8 cellular contexts compared by ENCODE assay signal in the genomic region with DNA sequence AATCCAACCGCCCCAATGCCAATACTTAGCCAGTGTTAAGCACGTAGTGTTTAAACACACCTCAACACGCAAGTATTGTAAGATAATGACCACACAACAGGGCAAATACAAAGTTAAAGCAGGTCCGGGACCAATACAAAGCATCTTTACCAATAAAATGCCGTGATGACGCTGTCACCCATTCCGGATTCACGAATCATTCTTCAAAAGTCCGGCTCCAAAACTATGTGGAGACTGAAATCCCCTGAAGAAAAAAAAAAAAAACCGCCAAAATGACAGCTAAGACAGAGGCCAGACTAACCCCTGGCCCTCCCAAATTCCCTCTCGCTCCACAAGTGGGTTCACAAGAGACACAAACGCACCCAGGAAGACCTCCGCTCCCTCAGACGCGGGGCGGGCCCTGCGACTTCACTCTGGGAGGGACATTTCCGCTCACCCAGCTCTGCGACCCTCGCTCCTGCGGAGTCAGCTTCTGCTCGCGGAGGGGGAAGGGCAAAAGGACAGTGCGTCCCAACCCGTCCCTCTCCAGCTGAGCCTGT. TPM values are rescaled to one million over a fixed set of nuclear protein-coding genes. Genes with fewer than 3 reads are reported as not detected.
DNase-seq lines count a peak whose midpoint lies in the region; ATAC-seq, FAIRE-seq and TF ChIP-seq lines count a peak whose summit lies in the region.

No MANE protein-coding gene starts in this region.

- CTCF ChIA-PET in HepG2 (lab: Yijun Ruan, JAX; ENCODE audit: low intra/inter-chr PET ratio, low total read pairs): interaction anchor here (1.0 kb wide), 1 partner anchor 133 kb away, joined by 3 read pairs; no protein-coding TSS in a partner anchor

- peak overlapping the region; percentile 79 for H3K4me2 ChIP-seq in HepG2 (ENCODE audit: low read depth, low read length)

- no peak for FAIRE-seq in HepG2 (lab: Jason Lieb, UNC)
- no peak for FAIRE-seq in GM19239 (lab: Jason Lieb, UNC)

- ATAC-seq in GM19025 (IDR thresholded peaks at IDR 0.05; ENCODE audit: low read depth, unreplicated experiment) (peak; percentile 41), HG03139 (IDR thresholded peaks at IDR 0.05; ENCODE audit: unreplicated experiment) (peak; percentile 35), HepG2 (peak; percentile 81)

- no peaks in the 10 kb centered on the region for H3K9me3 Mint-ChIP-seq in type B pancreatic cell

- no peaks in the 10 kb centered on the region for H3K27me3 Mint-ChIP-seq in type B pancreatic cell

- TF ChIP-seq EP300 in HepG2 (IDR thresholded peaks at IDR 0.05; ENCODE audit: low read depth in 2 of 2, low read length in 2 of 2): no peak
- TF ChIP-seq EP300 in HepG2 (CRISPR knock-in tag; IDR thresholded peaks at IDR 0.05; ENCODE audit: borderline replicate concordance): no peak

- no peak for TF ChIP-seq CTCF in adrenal gland (IDR thresholded peaks at IDR 0.05)
- TF ChIP-seq CTCF in HepG2 (CRISPR knock-in tag; IDR thresholded peaks at IDR 0.05): no peak
- TF ChIP-seq CTCF in type B pancreatic cell (conservative IDR thresholded peaks at IDR 0.05): no peak

- H4K20me1 ChIP-seq in HepG2 (ENCODE audit: insufficient read depth, low read length): no peaks in the 10 kb centered on the region

- WGBS in adrenal gland, 4 donors: 0 to 1% (median 0%) methylated on average over 15 to 25 of the region's 25 CpGs
- 1% methylated on average over 12 of the region's 25 CpGs for WGBS in HepG2 (ENCODE audit: low lambda C conversion rate)

- peak overlapping the region; percentile 99 for H3K27ac Mint-ChIP-seq in type B pancreatic cell

- TF ChIP-seq RAD21 in HepG2 (CRISPR knock-in tag; IDR thresholded peaks at IDR 0.05): no peak

- POLR2A ChIA-PET in HepG2 (lab: Yijun Ruan, JAX): interaction anchor here (0.8 to 3.2 kb wide), 4 partner anchors 30 to 347 kb away, joined by 3 to 20 read pairs (median 6); partner anchors contain the start of genes GAS5, KLHL20, PRDX6 and ZBTB37

- DNase-seq in adrenal gland: no peak
- peak; percentile 2 for DNase-seq in HepG2 (ENCODE audit: low spot score)
- DNase-seq in type B pancreatic cell (ENCODE audit: extremely low spot score, unreplicated experiment): no peak
- no peak for DNase-seq in stimulated activated CD4-positive, alpha-beta T cell treated with anti-CD3 and anti-CD28 coated beads, Interleukin-2, amount 100 ng/mL, for 24 hours
- DNase-seq in GM19239 (ENCODE audit: insufficient read length, low spot score): no peak

- peak overlapping the region; percentile 87 for H3K9ac ChIP-seq in HepG2 (ENCODE audit: insufficient read depth, low read depth, low read length)

- H3K36me3 Mint-ChIP-seq in type B pancreatic cell: peaks cover 7% of the 10 kb centered on the region

- H3K4me1 ChIP-seq in ACC112 (ENCODE audit: control insufficient read depth, insufficient read depth, low read length, unreplicated experiment) (peaks cover 40% of the 10 kb centered on the region), adrenal gland (replicated peaks in 1 of 2) (peaks cover 4 to 7% of the 10 kb centered on the region in 2 donors), HepG2 (ENCODE audit: insufficient read depth, low read length) (peaks cover 45% of the 10 kb centered on the region)

- H3K27ac ChIP-seq in ACC112 (ENCODE audit: low read depth, low read length) (peak overlapping the region; percentile 97), adrenal gland (peak overlapping the region in 4 of 5 donors; percentile 73 to 96 (median 94)), HepG2 (ENCODE audit: extremely low read length, insufficient read depth, low read length) (peak overlapping the region; percentile 89)

- peaks cover 24% of the 10 kb centered on the region for H3K4me1 Mint-ChIP-seq in type B pancreatic cell (ENCODE audit: unreplicated experiment)

- TSS peak; percentile 65 for BruUV-seq in HepG2 (replicated peaks; lab: Mats Ljungman, UMichigan)

- H3K27me3 ChIP-seq in ACC112 (ENCODE audit: insufficient read depth, low read length): no peaks in the 10 kb centered on the region
- no peaks in the 10 kb centered on the region for H3K27me3 ChIP-seq in adrenal gland
- no peaks in the 10 kb centered on the region; a peak in 1 of 5 replicates for H3K27me3 ChIP-seq in HepG2 (ENCODE audit: control insufficient read depth in 1 of 2, insufficient read depth in 2 of 2, low read length in 2 of 2)

- H3K4me3 Mint-ChIP-seq in type B pancreatic cell: peak overlapping the region; percentile 96

- H3K4me3 ChIP-seq in ACC112 (ENCODE audit: low read depth, low read length): peak overlapping the region; percentile 92
- H3K4me3 ChIP-seq in adrenal gland: peak overlapping the region; percentile 24 to 70 (median 40)
- peak overlapping the region; percentile 69 to 99 (median 80) for H3K4me3 ChIP-seq in HepG2 (replicated peaks in 1 of 3; ENCODE audit: insufficient read depth in 1 of 3, low read depth in 2 of 3, low read length in 3 of 3)

- in situ Hi-C loops in HepG2 (cut with HindIII; ENCODE audit: extremely low pct_ligation_motif_present, low pct_unique_long_range_greater_than_20kb): loop anchor here (5.0 to 10.0 kb wide), 2 partner anchors 109 to 402 kb away; partner anchors contain the start of gene KLHL20

- H3K36me3 ChIP-seq in ACC112 (ENCODE audit: insufficient read depth, low read length) (peaks cover 3% of the 10 kb centered on the region), adrenal gland (replicated peaks in 1 of 2) (no peaks in the 10 kb centered on the region), HepG2 (replicated peaks in 1 of 2; ENCODE audit: control insufficient read depth in 1 of 2, insufficient read depth in 2 of 2, low read length in 2 of 2) (no peaks in the 10 kb centered on the region)

- no peaks in the 10 kb centered on the region for H3K9me3 ChIP-seq in adrenal gland (replicated peaks in 1 of 3)
- no peaks in the 10 kb centered on the region for H3K9me3 ChIP-seq in HepG2 (ENCODE audit: low read length)

- peaks cover 60% of the 10 kb centered on the region for H3K79me2 ChIP-seq in ACC112 (ENCODE audit: control insufficient read depth, insufficient read depth, low read length, unreplicated experiment)
- H3K79me2 ChIP-seq in HepG2 (ENCODE audit: insufficient read depth, low read length): peaks cover 40% of the 10 kb centered on the region

- no peak for TF ChIP-seq POLR2A in adrenal gland (IDR thresholded peaks at IDR 0.05)
- no peak; a peak in 1 of 4 replicates for TF ChIP-seq POLR2A in HepG2 (IDR thresholded peaks at IDR 0.05; ENCODE audit: insufficient read depth in 1 of 2, low read depth in 2 of 2, low read length in 2 of 2)

- intact Hi-C loops in adrenal gland (cut with DNase I) (loop anchor here (5.0 to 10.0 kb wide), 2 partner anchors 389 to 392 kb away; no protein-coding TSS in a partner anchor), HepG2 (cut with micrococcal nuclease; ENCODE audit: unreplicated experiment) (loop anchor here (1.0 to 10.0 kb wide), 5 partner anchors 109 to 1079 kb away; no protein-coding TSS in a partner anchor)

- H2AFZ ChIP-seq in ACC112 (ENCODE audit: low read length, unreplicated experiment) (peak overlapping the region; percentile 66), HepG2 (ENCODE audit: low read length) (peak overlapping the region; percentile 93)

RNA-seq across cellular contexts. Expression of gene DARS2, which starts 0.6 kb away (rescaled TPM):
- total RNA-seq in adrenal gland (10 to 100 TPM; 20.4 to 33.5 (median 25.1) TPM), HepG2 (2016; rRNA removed; fragmentation: Illumina TruSeq; extraction: Trizol) (27.7 and 45.4 TPM in 2 replicates), type B pancreatic cell (ENCODE audit: low replicate concordance) (23.6 and 28.2 TPM in 2 replicates)
- polyA plus RNA-seq in adrenal gland (10 to 100 TPM in 1 of 3 donors, 1 to 10 TPM in 2; 6.2 to 35.1 (median 8.7) TPM), HepG2 (2011; rRNA removed) (14.3 and 17.6 TPM in 2 replicates)
- 4.1 and 4.2 TPM in 2 replicates for total RNA-seq in HepG2 (2016; cell fraction: cytosol; rRNA removed; fragmentation: Illumina TruSeq; extraction: Trizol; ENCODE audit: low read depth)
- 28.4 and 45.5 TPM in 2 replicates for total RNA-seq in HepG2 (2016; cell fraction: insoluble cytoplasmic fraction; rRNA removed; fragmentation: Illumina TruSeq; extraction: Trizol)
- 7.9 and 9.7 TPM in 2 replicates for total RNA-seq in HepG2 (2016; cell fraction: membrane; rRNA removed; fragmentation: Illumina TruSeq; extraction: Trizol)
- total RNA-seq in HepG2 (2016; cell fraction: nucleus; rRNA removed; fragmentation: Illumina TruSeq; extraction: Trizol): 21.0 and 21.8 TPM in 2 replicates
- 10.0 and 12.6 TPM in 2 replicates for polyA plus RNA-seq in HepG2 (2011; cell fraction: cytosol; rRNA removed)
- polyA plus RNA-seq in HepG2 (2011; cell fraction: nucleus; rRNA removed): 11.5 and 12.4 TPM in 2 replicates
- polyA plus RNA-seq in HepG2 (2012): 8.7 and 15.5 TPM in 2 replicates
- 1.4 TPM in 2 replicates for polyA plus RNA-seq in HepG2 (2016; cell fraction: cytosol; fragmentation: Illumina TruSeq; extraction: Trizol; ENCODE audit: low read depth)
- polyA plus RNA-seq in HepG2 (2016; cell fraction: insoluble cytoplasmic fraction; fragmentation: Illumina TruSeq; extraction: Trizol; ENCODE audit: low read depth): 43.8 and 44.7 TPM in 2 replicates
- 3.6 and 4.6 TPM in 2 replicates for polyA plus RNA-seq in HepG2 (2016; cell fraction: membrane; fragmentation: Illumina TruSeq; extraction: Trizol; ENCODE audit: low read depth)
- polyA plus RNA-seq in HepG2 (2016; cell fraction: nucleus; fragmentation: Illumina TruSeq; extraction: Trizol; ENCODE audit: insufficient read depth, low read depth): 20.8 and 21.4 TPM in 2 replicates
- 23.7 and 62.2 TPM in 2 replicates for polyA minus RNA-seq in HepG2 (2011; rRNA and poly(A)+ RNA removed; ENCODE audit: low replicate concordance)
- polyA minus RNA-seq in HepG2 (2011; cell fraction: cytosol; rRNA and poly(A)+ RNA removed): 16.4 and 18.7 TPM in 2 replicates
- polyA minus RNA-seq in HepG2 (2011; cell fraction: nucleus; rRNA and poly(A)+ RNA removed): 25.4 and 29.5 TPM in 2 replicates

RNA-seq across cellular contexts. Expression of gene CENPL, which starts 0.8 kb away (rescaled TPM):
- 10 to 100 TPM in 1 of 8 donors, 1 to 10 TPM in 7; 1.3 to 63.3 (median 5.4) TPM for total RNA-seq in adrenal gland
- 1 to 10 TPM in 2 of 3 donors, under 1 TPM in 1; 0.94 to 6.2 (median 2.3) TPM for polyA plus RNA-seq in adrenal gland
- total RNA-seq in HepG2 (2016; rRNA removed; fragmentation: Illumina TruSeq; extraction: Trizol): 14.2 and 17.9 TPM in 2 replicates
- total RNA-seq in HepG2 (2016; cell fraction: cytosol; rRNA removed; fragmentation: Illumina TruSeq; extraction: Trizol; ENCODE audit: low read depth): 3.6 and 3.8 TPM in 2 replicates
- 16.3 and 18.9 TPM in 2 replicates for total RNA-seq in HepG2 (2016; cell fraction: insoluble cytoplasmic fraction; rRNA removed; fragmentation: Illumina TruSeq; extraction: Trizol)
- total RNA-seq in HepG2 (2016; cell fraction: membrane; rRNA removed; fragmentation: Illumina TruSeq; extraction: Trizol): 10.5 and 11.6 TPM in 2 replicates
- total RNA-seq in HepG2 (2016; cell fraction: nucleus; rRNA removed; fragmentation: Illumina TruSeq; extraction: Trizol): 10.3 and 16.2 TPM in 2 replicates
- polyA plus RNA-seq in HepG2 (2011; rRNA removed): 2.4 and 4.4 TPM in 2 replicates
- polyA plus RNA-seq in HepG2 (2011; cell fraction: cytosol; rRNA removed): 1.9 and 2.1 TPM in 2 replicates
- polyA plus RNA-seq in HepG2 (2011; cell fraction: nucleus; rRNA removed): 1.3 and 1.7 TPM in 2 replicates
- 2.7 and 3.3 TPM in 2 replicates for polyA plus RNA-seq in HepG2 (2012)
- polyA plus RNA-seq in HepG2 (2016; cell fraction: cytosol; fragmentation: Illumina TruSeq; extraction: Trizol; ENCODE audit: low read depth): 1.3 and 1.6 TPM in 2 replicates
- polyA plus RNA-seq in HepG2 (2016; cell fraction: insoluble cytoplasmic fraction; fragmentation: Illumina TruSeq; extraction: Trizol; ENCODE audit: low read depth): 10.4 and 11.4 TPM in 2 replicates
- polyA plus RNA-seq in HepG2 (2016; cell fraction: membrane; fragmentation: Illumina TruSeq; extraction: Trizol; ENCODE audit: low read depth): 4.1 and 4.4 TPM in 2 replicates
- 9.8 and 11.4 TPM in 2 replicates for polyA plus RNA-seq in HepG2 (2016; cell fraction: nucleus; fragmentation: Illumina TruSeq; extraction: Trizol; ENCODE audit: insufficient read depth, low read depth)
- 8.2 and 23.6 TPM in 2 replicates for polyA minus RNA-seq in HepG2 (2011; rRNA and poly(A)+ RNA removed; ENCODE audit: low replicate concordance)
- 6.1 and 6.2 TPM in 2 replicates for polyA minus RNA-seq in HepG2 (2011; cell fraction: cytosol; rRNA and poly(A)+ RNA removed)
- 10.8 and 17.0 TPM in 2 replicates for polyA minus RNA-seq in HepG2 (2011; cell fraction: nucleus; rRNA and poly(A)+ RNA removed)
- total RNA-seq in type B pancreatic cell (ENCODE audit: low replicate concordance): 11.5 and 14.1 TPM in 2 replicates

RNA-seq across cellular contexts. Expression of gene GAS5, which starts 43.9 kb away (rescaled TPM):
- total RNA-seq in adrenal gland: 100 to 1,000 TPM; 112 to 331 (median 235) TPM
- polyA plus RNA-seq in adrenal gland: 100 to 1,000 TPM; 116 to 720 (median 678) TPM
- 184 and 352 TPM in 2 replicates for total RNA-seq in HepG2 (2016; rRNA removed; fragmentation: Illumina TruSeq; extraction: Trizol)
- 468 and 530 TPM in 2 replicates for total RNA-seq in HepG2 (2016; cell fraction: cytosol; rRNA removed; fragmentation: Illumina TruSeq; extraction: Trizol; ENCODE audit: low read depth)
- 176 and 342 TPM in 2 replicates for total RNA-seq in HepG2 (2016; cell fraction: insoluble cytoplasmic fraction; rRNA removed; fragmentation: Illumina TruSeq; extraction: Trizol)
- total RNA-seq in HepG2 (2016; cell fraction: membrane; rRNA removed; fragmentation: Illumina TruSeq; extraction: Trizol): 493 and 530 TPM in 2 replicates
- total RNA-seq in HepG2 (2016; cell fraction: nucleus; rRNA removed; fragmentation: Illumina TruSeq; extraction: Trizol): 518 and 556 TPM in 2 replicates
- 687 and 738 TPM in 2 replicates for polyA plus RNA-seq in HepG2 (2011; rRNA removed)
- 564 and 847 TPM in 2 replicates for polyA plus RNA-seq in HepG2 (2011; cell fraction: cytosol; rRNA removed)
- polyA plus RNA-seq in HepG2 (2011; cell fraction: nucleus; rRNA removed): 400 and 532 TPM in 2 replicates
- 512 and 724 TPM in 2 replicates for polyA plus RNA-seq in HepG2 (2012)
- 421 and 462 TPM in 2 replicates for polyA plus RNA-seq in HepG2 (2016; cell fraction: cytosol; fragmentation: Illumina TruSeq; extraction: Trizol; ENCODE audit: low read depth)
- 132 and 134 TPM in 2 replicates for polyA plus RNA-seq in HepG2 (2016; cell fraction: insoluble cytoplasmic fraction; fragmentation: Illumina TruSeq; extraction: Trizol; ENCODE audit: low read depth)
- 376 and 391 TPM in 2 replicates for polyA plus RNA-seq in HepG2 (2016; cell fraction: membrane; fragmentation: Illumina TruSeq; extraction: Trizol; ENCODE audit: low read depth)
- 612 and 634 TPM in 2 replicates for polyA plus RNA-seq in HepG2 (2016; cell fraction: nucleus; fragmentation: Illumina TruSeq; extraction: Trizol; ENCODE audit: insufficient read depth, low read depth)
- 146 and 679 TPM in 2 replicates for polyA minus RNA-seq in HepG2 (2011; rRNA and poly(A)+ RNA removed; ENCODE audit: low replicate concordance)
- polyA minus RNA-seq in HepG2 (2011; cell fraction: cytosol; rRNA and poly(A)+ RNA removed): 112 and 117 TPM in 2 replicates
- polyA minus RNA-seq in HepG2 (2011; cell fraction: nucleus; rRNA and poly(A)+ RNA removed): 1,094 and 1,103 TPM in 2 replicates
- total RNA-seq in type B pancreatic cell (ENCODE audit: low replicate concordance): 501 and 574 TPM in 2 replicates

RNA-seq across cellular contexts. Expression of gene ZBTB37, which starts 44.3 kb away (rescaled TPM):
- total RNA-seq in adrenal gland: 10 to 100 TPM in 4 of 8 donors, 1 to 10 TPM in 4; 5.1 to 17.7 (median 10.5) TPM
- polyA plus RNA-seq in adrenal gland: 1 to 10 TPM in 2 of 3 donors, under 1 TPM in 1; 0.91 to 4.2 (median 3.6) TPM
- 7.7 and 10.7 TPM in 2 replicates for total RNA-seq in HepG2 (2016; rRNA removed; fragmentation: Illumina TruSeq; extraction: Trizol)
- total RNA-seq in HepG2 (2016; cell fraction: cytosol; rRNA removed; fragmentation: Illumina TruSeq; extraction: Trizol; ENCODE audit: low read depth): 0.61 and 0.97 TPM in 2 replicates
- total RNA-seq in HepG2 (2016; cell fraction: insoluble cytoplasmic fraction; rRNA removed; fragmentation: Illumina TruSeq; extraction: Trizol): 7.5 and 9.9 TPM in 2 replicates
- total RNA-seq in HepG2 (2016; cell fraction: membrane; rRNA removed; fragmentation: Illumina TruSeq; extraction: Trizol): 3.4 and 3.6 TPM in 2 replicates
- 12.5 and 13.1 TPM in 2 replicates for total RNA-seq in HepG2 (2016; cell fraction: nucleus; rRNA removed; fragmentation: Illumina TruSeq; extraction: Trizol)
- polyA plus RNA-seq in HepG2 (2011; rRNA removed): 1.9 and 2.6 TPM in 2 replicates
- polyA plus RNA-seq in HepG2 (2011; cell fraction: cytosol; rRNA removed): 0.75 and 0.81 TPM in 2 replicates
- polyA plus RNA-seq in HepG2 (2011; cell fraction: nucleus; rRNA removed): 3.3 and 4.0 TPM in 2 replicates
- 1.6 and 1.9 TPM in 2 replicates for polyA plus RNA-seq in HepG2 (2012)
- polyA plus RNA-seq in HepG2 (2016; cell fraction: cytosol; fragmentation: Illumina TruSeq; extraction: Trizol; ENCODE audit: low read depth): 0.12 and 0.14 TPM in 2 replicates
- 1.4 and 1.9 TPM in 2 replicates for polyA plus RNA-seq in HepG2 (2016; cell fraction: insoluble cytoplasmic fraction; fragmentation: Illumina TruSeq; extraction: Trizol; ENCODE audit: low read depth)
- polyA plus RNA-seq in HepG2 (2016; cell fraction: membrane; fragmentation: Illumina TruSeq; extraction: Trizol; ENCODE audit: low read depth): 0.26 and 0.34 TPM in 2 replicates
- 5.4 and 5.5 TPM in 2 replicates for polyA plus RNA-seq in HepG2 (2016; cell fraction: nucleus; fragmentation: Illumina TruSeq; extraction: Trizol; ENCODE audit: insufficient read depth, low read depth)
- polyA minus RNA-seq in HepG2 (2011; rRNA and poly(A)+ RNA removed; ENCODE audit: low replicate concordance): 11.7 and 14.4 TPM in 2 replicates
- polyA minus RNA-seq in HepG2 (2011; cell fraction: cytosol; rRNA and poly(A)+ RNA removed): 4.0 and 4.2 TPM in 2 replicates
- polyA minus RNA-seq in HepG2 (2011; cell fraction: nucleus; rRNA and poly(A)+ RNA removed): 20.0 and 21.6 TPM in 2 replicates
- 11.5 and 14.6 TPM in 2 replicates for total RNA-seq in type B pancreatic cell (ENCODE audit: low replicate concordance)

Comparison
In these comparisons a context has a peak if more than half of its experiments do, and no peak if none do; other contexts are left out.
1. H3K4me3 ChIP-seq: peak in every context shown above with its lines; median percentile 92 in ACC112; 80 in HepG2; 40 in adrenal gland.